In genomic region chr4:25535278-25535677, GRCh38 we compare ENCODE assay signal across 1 cellular context.
TF ChIP-seq lines count a peak whose summit lies in the region.

No MANE protein-coding gene starts in this region.

TF ChIP-seq in H1, 55 proteins besides CTCF, POLR2A, EP300 and RAD21 (continued from another document):
- TF ChIP-seq USF2 (IDR thresholded peaks at IDR 0.05; ENCODE audit: low read length) (no peak), PHF8 (conservative IDR thresholded peaks at IDR 0.05; ENCODE audit: low read depth, low read length) (no peak), CHD2 (IDR thresholded peaks at IDR 0.05; ENCODE audit: low read length) (no peak), CTBP2 (IDR thresholded peaks at IDR 0.05; ENCODE audit: borderline replicate concordance, insufficient read depth, insufficient read length, low read length) (no peak), BRCA1 (IDR thresholded peaks at IDR 0.05; ENCODE audit: low read depth, low read length) (no peak), BCL11A (IDR thresholded peaks at IDR 0.05; ENCODE audit: low read depth in 2 of 2, low read length in 2 of 2) (no peak), SRF (IDR thresholded peaks at IDR 0.05; ENCODE audit: low read depth, low read length) (no peak), E2F6 (IDR thresholded peaks at IDR 0.05) (no peak)
